8 cellular contexts compared by ENCODE assay signal in genomic region chr3:57079221-57079831, GRCh38. TPM values are rescaled to one million over a fixed set of nuclear protein-coding genes. Genes with fewer than 3 reads are reported as not detected.
DNase-seq lines count a peak whose midpoint lies in the region; ATAC-seq and TF ChIP-seq lines count a peak whose summit lies in the region.

No MANE protein-coding gene starts in this region.

- H3K79me2 ChIP-seq in trophoblast cell (ENCODE audit: control insufficient read depth, insufficient read depth, low read length, poor library complexity) = peaks cover 3% of the 10 kb centered on the region

- H3K9ac ChIP-seq in trophoblast cell (ENCODE audit: low read length) = no peak overlapping the region

- H3K27ac Mint-ChIP-seq in activated B cell treated with CpG ODN at 0.5 μM for 24 hours = no peak overlapping the region

- peaks cover 0 to 18% (median 4%) of the 10 kb centered on the region in 12 donors for H3K4me1 ChIP-seq in heart left ventricle
- H3K4me1 ChIP-seq in trophoblast cell (ENCODE audit: control insufficient read depth in 1 of 2, insufficient read depth in 2 of 2, low read length in 2 of 2) = peaks cover 3 to 9% of the 10 kb centered on the region in 2 experiments

- peaks cover 18% of the 10 kb centered on the region for H3K4me1 Mint-ChIP-seq in activated B cell treated with CpG ODN at 0.5 μM for 24 hours

- peaks cover 12% of the 10 kb centered on the region for H3K79me1 ChIP-seq in trophoblast cell (ENCODE audit: low read length)

- no peaks in the 10 kb centered on the region for H3K36me3 ChIP-seq in heart left ventricle
- peaks cover 0 to 1% of the 10 kb centered on the region in 2 experiments for H3K36me3 ChIP-seq in trophoblast cell (ENCODE audit: control insufficient read depth in 1 of 2, insufficient read depth in 2 of 2, low read length in 2 of 2)

- peak overlapping the region; percentile 78 for H3K4me3 Mint-ChIP-seq in activated B cell treated with CpG ODN at 0.5 μM for 24 hours

- TF ChIP-seq POLR2A in heart left ventricle (IDR thresholded peaks at IDR 0.05) = no peak

- H3K4me2 ChIP-seq in trophoblast cell (ENCODE audit: low read length) = peak overlapping the region; percentile 95

- 5 to 13% (median 7%) methylated on average over 25 to 59 of the region's 59 CpGs for WGBS in heart left ventricle, 4 donors
- no CpG with 5 or more reads among the region's 59 CpGs for WGBS in trophoblast cell (ENCODE audit: extremely low coverage, insufficient coverage, insufficient read length)

- H3K4me3 ChIP-seq in HL-60 (replicated peaks; ENCODE audit: insufficient read depth, low read length) (peak overlapping the region; percentile 63), heart left ventricle (peak overlapping the region; percentile 36 to 93 (median 74)), trophoblast cell (ENCODE audit: low read depth, low read length) (peak overlapping the region; percentile 86)

- DNase-seq in COLO829 (ENCODE audit: low spot score) (peak; percentile 41), HL-60 (ENCODE audit: low read depth in 1 of 2, low spot score in 1 of 2) (no peak), activated B cell treated with CpG ODN at 0.5 μM for 24 hours (peak; percentile 46), heart left ventricle (peak; percentile 36 to 67 (median 43)), trophoblast cell (peak; percentile 33 to 55), globus pallidus (ENCODE audit: low spot score) (no peak)

- ATAC-seq in activated B cell treated with CpG ODN at 0.5 μM for 24 hours (ENCODE audit: low read depth) (peak; percentile 37), heart left ventricle (peak; percentile 18 to 80 (median 56)), HG02571 (IDR thresholded peaks at IDR 0.05; ENCODE audit: unreplicated experiment) (no peak), GM19023 (IDR thresholded peaks at IDR 0.05; ENCODE audit: unreplicated experiment) (no peak)

- peaks cover 41% of the 10 kb centered on the region for H3K27me3 Mint-ChIP-seq in activated B cell treated with CpG ODN at 0.5 μM for 24 hours

- POLR2A ChIA-PET in activated B cell treated with CpG ODN at 0.5 μM for 24 hours (lab: Charles Lee) = interaction anchor here (2.3 kb wide), 1 partner anchor 11 kb away, joined by 22 read pairs; no protein-coding TSS in a partner anchor

- TF ChIP-seq CTCF in HL-60 (IDR thresholded peaks at IDR 0.05; ENCODE audit: insufficient read depth, low read length) = no peak
- no peak for TF ChIP-seq CTCF in activated B cell treated with CpG ODN at 0.5 μM for 24 hours (IDR thresholded peaks at IDR 0.05)
- no peak for TF ChIP-seq CTCF in heart left ventricle (IDR thresholded peaks at IDR 0.05)

- H3K27me3 ChIP-seq in HL-60 (ENCODE audit: insufficient read depth, poor library complexity, severe bottlenecking) = peaks cover 25% of the 10 kb centered on the region
- peaks cover 0 to 21% (median 0%) of the 10 kb centered on the region in 9 donors for H3K27me3 ChIP-seq in heart left ventricle
- H3K27me3 ChIP-seq in trophoblast cell (ENCODE audit: insufficient read depth, low read length) = no peaks in the 10 kb centered on the region

- peak overlapping the region; percentile 99 for H2AFZ ChIP-seq in trophoblast cell (ENCODE audit: insufficient read depth, low read length, poor library complexity)

- peak overlapping the region; percentile 79 for H2BK12ac ChIP-seq in trophoblast cell (ENCODE audit: low read length)

- H3K9me3 Mint-ChIP-seq in activated B cell treated with CpG ODN at 0.5 μM for 24 hours = no peaks in the 10 kb centered on the region

- H3K9me3 ChIP-seq in heart left ventricle (no peaks in the 10 kb centered on the region), trophoblast cell (ENCODE audit: insufficient read depth, low read depth, low read length) (no peaks in the 10 kb centered on the region)

- peak overlapping the region; percentile 94 for H2BK120ac ChIP-seq in trophoblast cell (ENCODE audit: insufficient read depth, low read length, poor library complexity)

- peak overlapping the region; percentile 84 for H2BK5ac ChIP-seq in trophoblast cell (ENCODE audit: low read depth, low read length, poor library complexity)

- H4K8ac ChIP-seq in trophoblast cell (ENCODE audit: low read depth, low read length) = peak overlapping the region; percentile 91

- peak overlapping the region; percentile 66 for H3K4ac ChIP-seq in trophoblast cell (ENCODE audit: low read depth, low read length)

- H3K14ac ChIP-seq in trophoblast cell (ENCODE audit: low read length) = peak overlapping the region; percentile 96

- peak overlapping the region; percentile 96 for H3K18ac ChIP-seq in trophoblast cell (ENCODE audit: low read length)

- H3K36me3 Mint-ChIP-seq in activated B cell treated with CpG ODN at 0.5 μM for 24 hours (ENCODE audit: low read depth) = no peaks in the 10 kb centered on the region

- peak overlapping the region; percentile 92 for H4K91ac ChIP-seq in trophoblast cell (ENCODE audit: low read depth, low read length)

- CTCF ChIA-PET in activated B cell treated with CpG ODN at 0.5 μM for 24 hours (lab: Charles Lee) = interaction anchor here (2.2 to 2.3 kb wide), 2 partner anchors 11 to 84 kb away, joined by 9 to 11 read pairs; no protein-coding TSS in a partner anchor

- H3K27ac ChIP-seq in HL-60 (replicated peaks) (no peak overlapping the region), heart left ventricle (peak overlapping the region in 2 of 12 donors; percentile 44 to 79), trophoblast cell (ENCODE audit: low read depth, low read length) (no peak overlapping the region)

- H3K23ac ChIP-seq in trophoblast cell (ENCODE audit: low read length) = no peak overlapping the region

- H2AK5ac ChIP-seq in trophoblast cell (ENCODE audit: low read length) = peak overlapping the region; percentile 60

- H4K12ac ChIP-seq in trophoblast cell (ENCODE audit: low read depth, low read length) = peak overlapping the region; percentile 92

- intact Hi-C loops in activated B cell treated with CpG ODN at 0.5 μM for 24 hours (cut with micrococcal nuclease) = loop anchor here (2.0 to 5.0 kb wide), 3 partner anchors 61 to 322 kb away; partner anchors contain the start of gene APPL1
- intact Hi-C loops in heart left ventricle (cut with DNase I) = loop anchor here in 8 of 10 donors (1.0 to 10.0 kb wide), 5 partner anchors 82 to 375 kb away; no protein-coding TSS in a partner anchor

RNA-seq across cellular contexts. Expression of gene SPATA12, which starts 18.9 kb away (rescaled TPM):
- not detected in 2 replicates for total RNA-seq in activated B cell treated with CpG ODN at 0.5 μM for 24 hours
- total RNA-seq in heart left ventricle = under 1 TPM in 1 of 9 donors, not detected in 8; 0.20 TPM
- under 1 TPM in 1 of 2 donors, not detected in 1; 0.04 TPM for polyA plus RNA-seq in heart left ventricle
- 0.05 and 0.07 TPM in 2 replicates for polyA plus RNA-seq in trophoblast cell (2013)

Comparison
In these comparisons a context has a peak if more than half of its experiments do, and no peak if none do; other contexts are left out.
1. DNase-seq: peak in COLO829 (single experiment), activated B cell treated with CpG ODN at 0.5 μM for 24 hours (single experiment), heart left ventricle (5 of 5) and trophoblast cell (2 of 2); none in HL-60 (0 of 2) and globus pallidus (single experiment).
2. ATAC-seq: peak in activated B cell treated with CpG ODN at 0.5 μM for 24 hours (single experiment) and heart left ventricle (4 of 4); none in HG02571 (single experiment) and GM19023 (single experiment).
3. Peak in every context shown above with its lines, with median percentiles within 50 percentile points of each other: H3K4me3 ChIP-seq.